In the genomic region with DNA sequence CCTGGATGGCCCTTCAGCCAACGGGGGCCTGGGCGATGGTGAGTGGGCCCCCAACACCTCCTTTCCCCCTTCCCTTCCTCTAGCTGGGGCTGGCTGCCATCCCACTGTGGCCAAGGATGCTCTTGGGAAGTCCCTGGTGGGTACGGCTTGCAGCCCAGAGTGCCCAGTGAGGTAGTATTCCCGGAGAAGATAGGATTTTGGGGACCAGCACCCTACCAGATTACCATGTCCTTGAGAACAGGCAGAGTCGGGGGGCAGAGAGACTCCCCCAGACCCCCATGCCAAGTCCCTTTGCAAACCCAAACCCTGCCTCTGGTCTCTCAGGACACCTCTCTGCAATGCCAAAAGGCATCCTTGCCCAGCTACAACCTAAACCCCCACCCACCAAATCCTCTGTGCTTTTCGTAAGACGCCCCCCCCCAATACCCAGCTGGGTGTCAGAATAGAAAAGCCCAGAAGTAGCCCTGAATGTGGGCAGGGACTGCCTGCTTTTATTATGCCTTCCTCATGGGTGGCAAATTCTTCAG, we compare ENCODE assay signal across 1 cellular context.
TF ChIP-seq lines count a peak whose summit lies in the region.

No MANE protein-coding gene starts in this region.

TF ChIP-seq in HepG2, 621 proteins besides CTCF, POLR2A, EP300 and RAD21:
- TF ChIP-seq FOXK2 (IDR thresholded peaks at IDR 0.05) (no peak), MEF2D (CRISPR knock-in tag; IDR thresholded peaks at IDR 0.05) (no peak), DMAP1 (CRISPR knock-in tag; IDR thresholded peaks at IDR 0.05) (no peak), ZNF569 (CRISPR knock-in tag; IDR thresholded peaks at IDR 0.05; ENCODE audit: borderline replicate concordance) (no peak), ZNF709 (CRISPR knock-in tag; IDR thresholded peaks at IDR 0.05) (no peak), ZNF670 (CRISPR knock-in tag; IDR thresholded peaks at IDR 0.05; ENCODE audit: borderline replicate concordance) (no peak), ZNF766 (CRISPR knock-in tag; IDR thresholded peaks at IDR 0.05; ENCODE audit: borderline replicate concordance) (no peak), ZMAT3 (CRISPR knock-in tag; conservative IDR thresholded peaks at IDR 0.05) (no peak), CREB1 (IDR thresholded peaks at IDR 0.05) (no peak), CREB1 (CRISPR knock-in tag; IDR thresholded peaks at IDR 0.05) (no peak), RFXAP (CRISPR knock-in tag; IDR thresholded peaks at IDR 0.05; ENCODE audit: borderline replicate concordance) (no peak)
- TF ChIP-seq, protein P1, sequence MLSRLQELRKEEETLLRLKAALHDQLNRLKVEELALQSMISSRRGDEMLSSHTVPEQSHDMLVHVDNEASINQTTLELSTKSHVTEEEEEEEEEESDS (CRISPR knock-in tag; IDR thresholded peaks at IDR 0.05; ENCODE audit: borderline replicate concordance): no peak
- TF ChIP-seq, protein P2, sequence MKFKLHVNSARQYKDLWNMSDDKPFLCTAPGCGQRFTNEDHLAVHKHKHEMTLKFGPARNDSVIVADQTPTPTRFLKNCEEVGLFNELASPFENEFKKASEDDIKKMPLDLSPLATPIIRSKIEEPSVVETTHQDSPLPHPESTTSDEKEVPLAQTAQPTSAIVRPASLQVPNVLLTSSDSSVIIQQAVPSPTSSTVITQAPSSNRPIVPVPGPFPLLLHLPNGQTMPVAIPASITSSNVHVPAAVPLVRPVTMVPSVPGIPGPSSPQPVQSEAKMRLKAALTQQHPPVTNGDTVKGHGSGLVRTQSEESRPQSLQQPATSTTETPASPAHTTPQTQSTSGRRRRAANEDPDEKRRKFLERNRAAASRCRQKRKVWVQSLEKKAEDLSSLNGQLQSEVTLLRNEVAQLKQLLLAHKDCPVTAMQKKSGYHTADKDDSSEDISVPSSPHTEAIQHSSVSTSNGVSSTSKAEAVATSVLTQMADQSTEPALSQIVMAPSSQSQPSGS (CRISPR knock-in tag; IDR thresholded peaks at IDR 0.05): no peak
